In the genomic region with DNA sequence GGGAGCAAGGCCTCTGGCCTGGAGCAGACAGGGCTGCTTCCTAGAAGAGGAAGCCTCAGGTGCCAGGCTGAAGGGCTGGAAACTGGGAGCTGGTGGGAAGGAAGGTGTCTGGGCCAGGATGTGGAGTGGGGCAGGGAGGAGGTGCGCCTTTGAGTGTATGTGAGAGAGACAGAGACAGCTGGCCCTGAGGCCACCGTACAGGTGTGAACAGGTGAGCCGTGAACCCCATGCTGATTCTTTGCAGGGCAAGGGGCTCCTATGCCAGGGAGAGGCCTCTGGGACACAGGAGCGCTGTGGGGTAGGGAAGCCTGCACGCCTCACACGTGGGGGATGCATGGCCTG, we compare ENCODE assay signal across 1 cellular context.
TF ChIP-seq lines count a peak whose summit lies in the region.

No MANE protein-coding gene starts in this region.

TF ChIP-seq in HepG2, 621 proteins besides CTCF, POLR2A, EP300 and RAD21 (continued from another document):
- TF ChIP-seq, protein P1, sequence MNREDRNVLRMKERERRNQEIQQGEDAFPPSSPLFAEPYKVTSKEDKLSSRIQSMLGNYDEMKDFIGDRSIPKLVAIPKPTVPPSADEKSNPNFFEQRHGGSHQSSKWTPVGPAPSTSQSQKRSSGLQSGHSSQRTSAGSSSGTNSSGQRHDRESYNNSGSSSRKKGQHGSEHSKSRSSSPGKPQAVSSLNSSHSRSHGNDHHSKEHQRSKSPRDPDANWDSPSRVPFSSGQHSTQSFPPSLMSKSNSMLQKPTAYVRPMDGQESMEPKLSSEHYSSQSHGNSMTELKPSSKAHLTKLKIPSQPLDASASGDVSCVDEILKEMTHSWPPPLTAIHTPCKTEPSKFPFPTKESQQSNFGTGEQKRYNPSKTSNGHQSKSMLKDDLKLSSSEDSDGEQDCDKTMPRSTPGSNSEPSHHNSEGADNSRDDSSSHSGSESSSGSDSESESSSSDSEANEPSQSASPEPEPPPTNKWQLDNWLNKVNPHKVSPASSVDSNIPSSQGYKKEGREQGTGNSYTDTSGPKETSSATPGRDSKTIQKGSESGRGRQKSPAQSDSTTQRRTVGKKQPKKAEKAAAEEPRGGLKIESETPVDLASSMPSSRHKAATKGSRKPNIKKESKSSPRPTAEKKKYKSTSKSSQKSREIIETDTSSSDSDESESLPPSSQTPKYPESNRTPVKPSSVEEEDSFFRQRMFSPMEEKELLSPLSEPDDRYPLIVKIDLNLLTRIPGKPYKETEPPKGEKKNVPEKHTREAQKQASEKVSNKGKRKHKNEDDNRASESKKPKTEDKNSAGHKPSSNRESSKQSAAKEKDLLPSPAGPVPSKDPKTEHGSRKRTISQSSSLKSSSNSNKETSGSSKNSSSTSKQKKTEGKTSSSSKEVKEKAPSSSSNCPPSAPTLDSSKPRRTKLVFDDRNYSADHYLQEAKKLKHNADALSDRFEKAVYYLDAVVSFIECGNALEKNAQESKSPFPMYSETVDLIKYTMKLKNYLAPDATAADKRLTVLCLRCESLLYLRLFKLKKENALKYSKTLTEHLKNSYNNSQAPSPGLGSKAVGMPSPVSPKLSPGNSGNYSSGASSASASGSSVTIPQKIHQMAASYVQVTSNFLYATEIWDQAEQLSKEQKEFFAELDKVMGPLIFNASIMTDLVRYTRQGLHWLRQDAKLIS (CRISPR knock-in tag; IDR thresholded peaks at IDR 0.05) = no peak
- TF ChIP-seq ZNF331 (CRISPR knock-in tag; IDR thresholded peaks at IDR 0.05) (no peak), MAFK (conservative IDR thresholded peaks at IDR 0.05 in 1 of 2, IDR thresholded peaks at IDR 0.05 in 1 of 2; ENCODE audit: low read length in 2 of 2) (no peak), SMAD1 (CRISPR knock-in tag; IDR thresholded peaks at IDR 0.05; ENCODE audit: borderline replicate concordance, low read depth) (peak; percentile 23; the same call in 1 of the 2 replicates), CC2D1A (CRISPR knock-in tag; IDR thresholded peaks at IDR 0.05) (no peak), ZNF547 (CRISPR knock-in tag; IDR thresholded peaks at IDR 0.05) (no peak), SOX6 (IDR thresholded peaks at IDR 0.05) (no peak), SOX6 (CRISPR knock-in tag; IDR thresholded peaks at IDR 0.05) (no peak), ZNF549 (CRISPR knock-in tag; IDR thresholded peaks at IDR 0.05) (no peak), RNF2 (conservative IDR thresholded peaks at IDR 0.05; ENCODE audit: low read depth) (0 out of 2 replicates have a peak, but pooled peaks have one; percentile 42), ZNF230 (CRISPR knock-in tag; IDR thresholded peaks at IDR 0.05) (no peak), YY1 (IDR thresholded peaks at IDR 0.05; ENCODE audit: insufficient read depth, insufficient replicate concordance, low read depth, low read length) (no peak), ZNF432 (CRISPR knock-in tag; IDR thresholded peaks at IDR 0.05; ENCODE audit: borderline replicate concordance) (no peak), NR2C2 (CRISPR knock-in tag; IDR thresholded peaks at IDR 0.05; ENCODE audit: borderline replicate concordance) (no peak), CENPT (CRISPR knock-in tag; IDR thresholded peaks at IDR 0.05; ENCODE audit: low read depth) (no peak), BCL6 (CRISPR knock-in tag; IDR thresholded peaks at IDR 0.05) (no peak), ZEB1 (IDR thresholded peaks at IDR 0.05; ENCODE audit: insufficient replicate concordance, low read depth) (peak; percentile 73)
- TF ChIP-seq, protein P2, sequence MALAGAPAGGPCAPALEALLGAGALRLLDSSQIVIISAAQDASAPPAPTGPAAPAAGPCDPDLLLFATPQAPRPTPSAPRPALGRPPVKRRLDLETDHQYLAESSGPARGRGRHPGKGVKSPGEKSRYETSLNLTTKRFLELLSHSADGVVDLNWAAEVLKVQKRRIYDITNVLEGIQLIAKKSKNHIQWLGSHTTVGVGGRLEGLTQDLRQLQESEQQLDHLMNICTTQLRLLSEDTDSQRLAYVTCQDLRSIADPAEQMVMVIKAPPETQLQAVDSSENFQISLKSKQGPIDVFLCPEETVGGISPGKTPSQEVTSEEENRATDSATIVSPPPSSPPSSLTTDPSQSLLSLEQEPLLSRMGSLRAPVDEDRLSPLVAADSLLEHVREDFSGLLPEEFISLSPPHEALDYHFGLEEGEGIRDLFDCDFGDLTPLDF (CRISPR knock-in tag; IDR thresholded peaks at IDR 0.05) = no peak
- TF ChIP-seq, protein P3, sequence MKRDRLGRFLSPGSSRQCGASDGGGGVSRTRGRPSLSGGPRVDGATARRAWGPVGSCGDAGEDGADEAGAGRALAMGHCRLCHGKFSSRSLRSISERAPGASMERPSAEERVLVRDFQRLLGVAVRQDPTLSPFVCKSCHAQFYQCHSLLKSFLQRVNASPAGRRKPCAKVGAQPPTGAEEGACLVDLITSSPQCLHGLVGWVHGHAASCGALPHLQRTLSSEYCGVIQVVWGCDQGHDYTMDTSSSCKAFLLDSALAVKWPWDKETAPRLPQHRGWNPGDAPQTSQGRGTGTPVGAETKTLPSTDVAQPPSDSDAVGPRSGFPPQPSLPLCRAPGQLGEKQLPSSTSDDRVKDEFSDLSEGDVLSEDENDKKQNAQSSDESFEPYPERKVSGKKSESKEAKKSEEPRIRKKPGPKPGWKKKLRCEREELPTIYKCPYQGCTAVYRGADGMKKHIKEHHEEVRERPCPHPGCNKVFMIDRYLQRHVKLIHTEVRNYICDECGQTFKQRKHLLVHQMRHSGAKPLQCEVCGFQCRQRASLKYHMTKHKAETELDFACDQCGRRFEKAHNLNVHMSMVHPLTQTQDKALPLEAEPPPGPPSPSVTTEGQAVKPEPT (CRISPR knock-in tag; IDR thresholded peaks at IDR 0.05; ENCODE audit: low read depth) = no peak
- TF ChIP-seq, protein P4, sequence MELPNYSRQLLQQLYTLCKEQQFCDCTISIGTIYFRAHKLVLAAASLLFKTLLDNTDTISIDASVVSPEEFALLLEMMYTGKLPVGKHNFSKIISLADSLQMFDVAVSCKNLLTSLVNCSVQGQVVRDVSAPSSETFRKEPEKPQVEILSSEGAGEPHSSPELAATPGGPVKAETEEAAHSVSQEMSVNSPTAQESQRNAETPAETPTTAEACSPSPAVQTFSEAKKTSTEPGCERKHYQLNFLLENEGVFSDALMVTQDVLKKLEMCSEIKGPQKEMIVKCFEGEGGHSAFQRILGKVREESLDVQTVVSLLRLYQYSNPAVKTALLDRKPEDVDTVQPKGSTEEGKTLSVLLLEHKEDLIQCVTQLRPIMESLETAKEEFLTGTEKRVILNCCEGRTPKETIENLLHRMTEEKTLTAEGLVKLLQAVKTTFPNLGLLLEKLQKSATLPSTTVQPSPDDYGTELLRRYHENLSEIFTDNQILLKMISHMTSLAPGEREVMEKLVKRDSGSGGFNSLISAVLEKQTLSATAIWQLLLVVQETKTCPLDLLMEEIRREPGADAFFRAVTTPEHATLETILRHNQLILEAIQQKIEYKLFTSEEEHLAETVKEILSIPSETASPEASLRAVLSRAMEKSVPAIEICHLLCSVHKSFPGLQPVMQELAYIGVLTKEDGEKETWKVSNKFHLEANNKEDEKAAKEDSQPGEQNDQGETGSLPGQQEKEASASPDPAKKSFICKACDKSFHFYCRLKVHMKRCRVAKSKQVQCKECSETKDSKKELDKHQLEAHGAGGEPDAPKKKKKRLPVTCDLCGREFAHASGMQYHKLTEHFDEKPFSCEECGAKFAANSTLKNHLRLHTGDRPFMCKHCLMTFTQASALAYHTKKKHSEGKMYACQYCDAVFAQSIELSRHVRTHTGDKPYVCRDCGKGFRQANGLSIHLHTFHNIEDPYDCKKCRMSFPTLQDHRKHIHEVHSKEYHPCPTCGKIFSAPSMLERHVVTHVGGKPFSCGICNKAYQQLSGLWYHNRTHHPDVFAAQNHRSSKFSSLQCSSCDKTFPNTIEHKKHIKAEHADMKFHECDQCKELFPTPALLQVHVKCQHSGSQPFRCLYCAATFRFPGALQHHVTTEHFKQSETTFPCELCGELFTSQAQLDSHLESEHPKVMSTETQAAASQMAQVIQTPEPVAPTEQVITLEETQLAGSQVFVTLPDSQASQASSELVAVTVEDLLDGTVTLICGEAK (IDR thresholded peaks at IDR 0.05) = no peak
- TF ChIP-seq, protein P4 (CRISPR knock-in tag; IDR thresholded peaks at IDR 0.05) = no peak
